8 cellular contexts compared by ENCODE assay signal in the genomic region with DNA sequence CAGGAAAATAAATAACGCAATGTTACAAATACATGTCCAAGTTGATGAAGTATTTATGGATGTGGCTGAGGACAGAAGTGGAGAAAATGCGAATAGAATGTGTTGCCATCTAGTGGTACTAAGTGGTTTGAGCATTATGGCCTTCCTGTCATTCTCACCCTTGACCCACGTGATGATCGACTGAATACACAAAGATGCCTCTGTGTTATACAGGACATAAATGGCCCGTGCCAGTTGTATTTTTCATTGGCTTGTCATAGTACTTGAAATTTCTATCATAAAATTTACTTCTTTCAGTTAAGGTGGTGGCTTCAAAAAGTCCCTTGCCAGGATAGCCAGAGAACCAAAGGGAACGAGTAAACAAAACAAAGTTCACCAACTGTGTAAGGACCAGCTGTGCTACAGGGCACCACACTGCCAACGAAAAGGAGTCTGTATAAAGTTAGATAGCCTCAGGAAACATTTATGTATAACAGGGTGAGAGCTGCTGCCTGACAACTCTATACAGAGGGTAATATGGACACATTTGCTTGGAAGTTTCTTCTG.
DNase-seq lines count a peak whose midpoint lies in the region; ATAC-seq, FAIRE-seq and TF ChIP-seq lines count a peak whose summit lies in the region.

No MANE protein-coding gene starts in this region.

- no peaks in the 10 kb centered on the region for H3K9me3 ChIP-seq in left lung

- peak; percentile 29 to 56 for TF ChIP-seq CTCF in left lung (IDR thresholded peaks at IDR 0.05)

- H3K4me3 ChIP-seq in left lung = no peak overlapping the region

- DNase-seq in NCI-H510A treated with DMSO at 0.1 percent for 48 hours (lab: John Stamatoyannopoulos, UW) (peak; percentile 7), NCI-H510A (lab: John Stamatoyannopoulos, UW) (no peak), HTR-8/SVneo (ENCODE audit: insufficient read length, low spot score) (peak; percentile 57), OCI-M1 (lab: John Stamatoyannopoulos, UW) (peak; percentile 89), left lung (no peak), urothelium cell line (ENCODE audit: low spot score) (peak; percentile 61)

- H3K36me3 ChIP-seq in left lung = no peaks in the 10 kb centered on the region

- intact Hi-C loops in left lung (cut with DNase I) = no loop called here

- peaks cover 0 to 12% of the 10 kb centered on the region in 2 donors for H3K4me1 ChIP-seq in left lung

- no peak overlapping the region for H3K27ac ChIP-seq in left lung

- ATAC-seq in GM21576 (IDR thresholded peaks at IDR 0.05; ENCODE audit: unreplicated experiment) (peak; percentile 95), left lung (peak; percentile 34)

- no peaks in the 10 kb centered on the region for H3K27me3 ChIP-seq in left lung

- FAIRE-seq in HTR-8/SVneo (lab: Jason Lieb, UNC) = peak; percentile 94
- FAIRE-seq in colon (lab: Jason Lieb, UNC) = peak; percentile 97
- peak; percentile 92 for FAIRE-seq in urothelium cell line (lab: Jason Lieb, UNC)

Comparison
In these comparisons a context has a peak if more than half of its experiments do, and no peak if none do; other contexts are left out.
1. DNase-seq: peak in NCI-H510A treated with DMSO at 0.1 percent for 48 hours (single experiment), HTR-8/SVneo (single experiment), OCI-M1 (single experiment) and urothelium cell line (single experiment); none in NCI-H510A (single experiment) and left lung (0 of 2).